ENCODE assay signal across 16 cellular contexts in the genomic region with DNA sequence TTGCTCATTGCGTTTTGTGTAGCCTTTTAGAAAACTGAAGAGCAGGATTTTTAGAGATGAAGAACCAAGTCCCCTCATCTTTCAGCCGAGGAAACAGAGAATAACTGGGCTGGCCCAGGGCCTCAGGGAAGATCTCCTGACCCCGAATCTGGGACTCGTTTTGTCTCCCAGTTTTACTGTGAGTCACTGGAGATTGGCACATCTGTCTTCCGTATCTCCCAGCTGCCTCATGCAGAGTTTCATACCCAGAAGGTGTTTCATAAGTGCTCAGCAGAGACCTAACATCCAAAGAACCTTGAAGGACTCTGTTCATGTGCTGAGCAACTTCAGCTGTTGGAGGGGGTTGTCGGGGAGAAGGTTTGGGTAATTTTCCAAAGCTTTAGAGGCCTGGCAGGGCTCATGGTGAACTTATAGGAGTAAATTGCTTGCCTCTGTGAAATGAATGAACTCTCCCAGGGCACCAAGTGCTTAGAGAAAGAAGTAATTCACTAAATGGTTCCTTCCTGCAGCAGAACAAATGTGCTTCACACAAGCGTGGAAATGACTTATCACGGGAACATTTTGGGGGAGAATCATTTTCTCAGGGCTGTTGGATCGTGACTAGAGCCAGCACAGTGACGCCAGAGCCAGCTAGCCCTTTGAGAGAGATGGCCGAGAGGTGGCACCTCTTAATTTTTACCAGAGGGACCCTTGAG.
DNase-seq lines count a peak whose midpoint lies in the region; TF ChIP-seq lines count a peak whose summit lies in the region.
"Had no signal": no experiment of that assay in that cellular context is flagged by ENCODE, and none has a peak within 500 bp of the region (broad histone marks: within the 10 kb centered on the region; RNA-seq: fewer than 3 reads in every experiment).

No MANE protein-coding gene starts in this region.

- H3K36me3 ChIP-seq in endodermal cell (ENCODE audit: control insufficient read depth, insufficient read depth, low read length) (no peaks in the 10 kb centered on the region), mesendoderm (ENCODE audit: control insufficient read depth, insufficient read depth, low read length) (no peaks in the 10 kb centered on the region)

- 89 to 97% methylated on average over 9 to 11 of the region's 11 CpGs for WGBS in endodermal cell (ENCODE audit: insufficient coverage in 1 of 2, insufficient read length in 1 of 2), 2 experiments
- WGBS in mesendoderm (ENCODE audit: extremely low coverage, insufficient coverage, low lambda C conversion rate): no CpG with 5 or more reads among the region's 11 CpGs

- no peaks in the 10 kb centered on the region for H3K36me3 Mint-ChIP-seq in endodermal cell (ENCODE audit: low read depth)

- H3K9me3 Mint-ChIP-seq in endodermal cell: no peaks in the 10 kb centered on the region
- H3K9me3 Mint-ChIP-seq: stimulated activated naive CD8-positive, alpha-beta T cell treated with anti-CD3 and anti-CD28 coated beads, Interleukin-15, amount 100 ng/mL, for 72 hours had no signal

- H4K5ac ChIP-seq in mesendoderm (ENCODE audit: low read length): no peak overlapping the region

- no peak overlapping the region for H3K56ac ChIP-seq in mesendoderm (ENCODE audit: low read length)

- CTCF ChIA-PET in GM10248 (lab: Yijun Ruan, JAX): no interaction called here

- H3K27me3 ChIP-seq in endodermal cell (ENCODE audit: control insufficient read depth, insufficient read depth, low read length, poor library complexity, severe bottlenecking): peaks cover 7% of the 10 kb centered on the region
- H3K27me3 ChIP-seq in mesendoderm (ENCODE audit: insufficient read depth, low read length, poor library complexity): no peaks in the 10 kb centered on the region

- no peak overlapping the region for H3K4me2 ChIP-seq in mesendoderm (ENCODE audit: low read length)

- peaks cover 2% of the 10 kb centered on the region for H3K4me1 Mint-ChIP-seq in endodermal cell
- H3K4me1 Mint-ChIP-seq: stimulated activated naive CD8-positive, alpha-beta T cell treated with anti-CD3 and anti-CD28 coated beads, Interleukin-15, amount 100 ng/mL, for 72 hours had no signal

- H3K27ac ChIP-seq in endodermal cell (ENCODE audit: low read depth, low read length) (no peak overlapping the region), mesendoderm (ENCODE audit: low read depth, low read length) (no peak overlapping the region)

- no peak overlapping the region for H2BK5ac ChIP-seq in mesendoderm (ENCODE audit: low read length)

- H3K4me3 Mint-ChIP-seq in endodermal cell: no peak overlapping the region
- H3K4me3 Mint-ChIP-seq: stimulated activated naive CD8-positive, alpha-beta T cell treated with anti-CD3 and anti-CD28 coated beads, Interleukin-15, amount 100 ng/mL, for 72 hours had no signal

- TF ChIP-seq POLR2A in NB4 (IDR thresholded peaks at IDR 0.05; ENCODE audit: extremely low read depth, insufficient read length): no peak

- no peaks in the 10 kb centered on the region for H3K79me2 ChIP-seq in mesendoderm (ENCODE audit: control insufficient read depth, insufficient read depth, low read length)

- H3K23ac ChIP-seq in mesendoderm (ENCODE audit: low read length): no peak overlapping the region

- peaks cover 3% of the 10 kb centered on the region for H3K27me3 Mint-ChIP-seq in endodermal cell (ENCODE audit: insufficient read depth)

- no peak overlapping the region for H4K8ac ChIP-seq in mesendoderm (ENCODE audit: low read depth, low read length)

- H2AK5ac ChIP-seq in mesendoderm (ENCODE audit: low read length): no peak overlapping the region

- H3K9ac ChIP-seq in endodermal cell (ENCODE audit: extremely low read depth, low read length, poor library complexity, severe bottlenecking) (no peak overlapping the region), mesendoderm (ENCODE audit: low read length) (no peak overlapping the region)

- POLR2A ChIA-PET in GM10248 (lab: Yijun Ruan, JAX): no interaction called here

- TF ChIP-seq CTCF in NB4 (IDR thresholded peaks at IDR 0.05; ENCODE audit: low read depth, low read length) (no peak), endodermal cell (conservative IDR thresholded peaks at IDR 0.05) (no peak), GM10248 (IDR thresholded peaks at IDR 0.05; ENCODE audit: control extremely low read depth, extremely low read depth, low read depth, missing control alignments) (no peak)

- no peaks in the 10 kb centered on the region for H3K79me1 ChIP-seq in mesendoderm (ENCODE audit: low read length)

- no peak overlapping the region for H2BK120ac ChIP-seq in mesendoderm (ENCODE audit: low read depth, low read length)

- H3K27ac Mint-ChIP-seq in endodermal cell: no peak overlapping the region
- H3K27ac Mint-ChIP-seq: stimulated activated naive CD8-positive, alpha-beta T cell treated with anti-CD3 and anti-CD28 coated beads, Interleukin-15, amount 100 ng/mL, for 72 hours had no signal

- DNase-seq in NOMO-1 treated with DMSO at 0.1 percent for 48 hours (lab: John Stamatoyannopoulos, UW; ENCODE audit: unreplicated experiment) (peak; percentile 34), NOMO-1 treated with dmso at 0.1 percent for 144 hours (lab: John Stamatoyannopoulos, UW; ENCODE audit: unreplicated experiment) (no peak), NB4 (ENCODE audit: low read depth) (peak; percentile 16), endodermal cell (peak; percentile 21), pons (ENCODE audit: low spot score) (peak; percentile 7), mesendoderm (no peak), T-helper 9 cell (no peak), GM10248 (ENCODE audit: extremely low spot score) (no peak)
- DNase-seq: 8988T; activated CD4-positive, CD25-positive, alpha-beta regulatory T cell treated with anti-CD3 and anti-CD28 coated beads, Interleukin-2, amount 50 U/mL, for 72 hours; activated naive CD4-positive, alpha-beta T cell; GDM1; left cardiac atrium; NCI-H1092 treated with DMSO at 0.1 percent for 48 hours; NCI-H2171; stimulated activated naive CD8-positive, alpha-beta T cell treated with anti-CD3 and anti-CD28 coated beads, Interleukin-15, amount 100 ng/mL, for 72 hours had no signal

- H3K4me1 ChIP-seq in endodermal cell (ENCODE audit: control insufficient read depth, insufficient read depth, low read length) (no peaks in the 10 kb centered on the region), mesendoderm (ENCODE audit: control insufficient read depth, low read depth, low read length) (no peaks in the 10 kb centered on the region)

- no peak overlapping the region for H3K18ac ChIP-seq in mesendoderm (ENCODE audit: low read length)

- no peaks in the 10 kb centered on the region for H3K9me3 ChIP-seq in endodermal cell (ENCODE audit: control insufficient read depth, low read length)

- no peak overlapping the region for H3K4ac ChIP-seq in mesendoderm (ENCODE audit: low read depth, low read length)

- no peak overlapping the region for H2BK15ac ChIP-seq in mesendoderm (replicated peaks; ENCODE audit: low read depth)

- H3K4me3 ChIP-seq in NB4 (ENCODE audit: low read depth, low read length): no peak overlapping the region
- no peak overlapping the region for H3K4me3 ChIP-seq in endodermal cell (ENCODE audit: low read length)
- H3K4me3 ChIP-seq in mesendoderm (ENCODE audit: low read length): no peak overlapping the region

Comparison
In these comparisons a context has a peak if more than half of its experiments do, and no peak if none do; other contexts are left out.
1. DNase-seq: peak in NOMO-1 treated with DMSO at 0.1 percent for 48 hours (single experiment), NB4 (single experiment), endodermal cell (single experiment) and pons (single experiment); none in NOMO-1 treated with dmso at 0.1 percent for 144 hours (single experiment), mesendoderm (single experiment), T-helper 9 cell (single experiment) and GM10248 (single experiment).